9 cellular contexts compared by ENCODE assay signal in genomic region chr10:79293841-79294705, GRCh38. TPM values are rescaled to one million over a fixed set of nuclear protein-coding genes. Genes with fewer than 3 reads are reported as not detected.
DNase-seq lines count a peak whose midpoint lies in the region; ATAC-seq and TF ChIP-seq lines count a peak whose summit lies in the region.
"Had no signal": no experiment of that assay in that cellular context is flagged by ENCODE, and none has a peak within 500 bp of the region (broad histone marks: within the 10 kb centered on the region; RNA-seq: fewer than 3 reads in every experiment).

No MANE protein-coding gene starts in this region.

- DNase-seq in AML-193 (lab: John Stamatoyannopoulos, UW) = peak; percentile 88 to 89
- DNase-seq in MV-4-11 (lab: John Stamatoyannopoulos, UW) = peak; percentile 92
- no peak for DNase-seq in colonic mucosa
- peak in 1 of 3 donors; percentile 66 for DNase-seq in mucosa of descending colon
- no peak for DNase-seq in cerebellum (ENCODE audit: low spot score)
- DNase-seq in thyroid gland = no peak

- H3K4me1 ChIP-seq in colonic mucosa (peaks cover 11% of the 10 kb centered on the region), mucosa of descending colon (ENCODE audit: low read depth) (peaks cover 19% of the 10 kb centered on the region), thyroid gland (peaks cover 0 to 13% of the 10 kb centered on the region in 2 donors)

- TF ChIP-seq POLR2A in thyroid gland (IDR thresholded peaks at IDR 0.05) = no peak

- H3K27ac ChIP-seq in colonic mucosa = peak overlapping the region; percentile 57
- no peak overlapping the region for H3K27ac ChIP-seq in thyroid gland

- H3K9me3 ChIP-seq in colonic mucosa (no peaks in the 10 kb centered on the region), mucosa of descending colon (no peaks in the 10 kb centered on the region), thyroid gland (no peaks in the 10 kb centered on the region)

- H3K36me3 ChIP-seq in colonic mucosa = peaks cover 8% of the 10 kb centered on the region
- H3K36me3 ChIP-seq in mucosa of descending colon (ENCODE audit: low read depth) = peaks cover 2% of the 10 kb centered on the region
- H3K36me3 ChIP-seq in thyroid gland = peaks cover 87 to 89% of the 10 kb centered on the region in 2 donors

- 87 to 90% methylated on average over 15 of the region's 15 CpGs for WGBS in thyroid gland, 2 donors

- H3K27me3 ChIP-seq in colonic mucosa (no peaks in the 10 kb centered on the region), thyroid gland (no peaks in the 10 kb centered on the region)

- no peak overlapping the region for H3K9ac ChIP-seq in colonic mucosa (ENCODE audit: low read depth in 2 of 2, low read length in 2 of 2)

- intact Hi-C loops in colonic mucosa (cut with DNase I) = no loop called here
- intact Hi-C loops in mucosa of descending colon (cut with DNase I, micrococcal nuclease) = no loop called here
- intact Hi-C loops in thyroid gland (cut with DNase I) = no loop called here

- H3K4me3 ChIP-seq in colonic mucosa (no peak overlapping the region), mucosa of descending colon (no peak overlapping the region), thyroid gland (replicated peaks in 1 of 3) (no peak overlapping the region)
- H3K4me3 ChIP-seq: coronary artery had no signal

- peak; percentile 13 for ATAC-seq in mucosa of descending colon
- no peak for ATAC-seq in GM21737 (IDR thresholded peaks at IDR 0.05; ENCODE audit: unreplicated experiment)
- ATAC-seq in HG03378 (IDR thresholded peaks at IDR 0.05; ENCODE audit: unreplicated experiment) = no peak

- TF ChIP-seq CTCF in colonic mucosa (IDR thresholded peaks at IDR 0.05) = no peak
- TF ChIP-seq CTCF in mucosa of descending colon (IDR thresholded peaks at IDR 0.05) = no peak
- no peak for TF ChIP-seq CTCF in thyroid gland (IDR thresholded peaks at IDR 0.05)

RNA-seq across cellular contexts. Expression of gene PPIF, which starts 53.2 kb away (rescaled TPM):
- 100 to 1,000 TPM in 1 of 2 donors, 10 to 100 TPM in 1; 99.3 to 154 TPM for total RNA-seq in colonic mucosa
- total RNA-seq in mucosa of descending colon = 10 to 100 TPM; 54.6 to 88.5 (median 77.3) TPM
- 10.9 TPM for total RNA-seq in cerebellum
- 10 to 100 TPM; 31.4 to 70.1 (median 52.3) TPM for total RNA-seq in thyroid gland

Comparison
In these comparisons a context has a peak if more than half of its experiments do, and no peak if none do; other contexts are left out.
1. DNase-seq: peak in AML-193 (2 of 2) and MV-4-11 (single experiment); none in colonic mucosa (single experiment), cerebellum (single experiment) and thyroid gland (0 of 2).